Comparison of ENCODE assay signal across 18 cellular contexts in the genomic region with DNA sequence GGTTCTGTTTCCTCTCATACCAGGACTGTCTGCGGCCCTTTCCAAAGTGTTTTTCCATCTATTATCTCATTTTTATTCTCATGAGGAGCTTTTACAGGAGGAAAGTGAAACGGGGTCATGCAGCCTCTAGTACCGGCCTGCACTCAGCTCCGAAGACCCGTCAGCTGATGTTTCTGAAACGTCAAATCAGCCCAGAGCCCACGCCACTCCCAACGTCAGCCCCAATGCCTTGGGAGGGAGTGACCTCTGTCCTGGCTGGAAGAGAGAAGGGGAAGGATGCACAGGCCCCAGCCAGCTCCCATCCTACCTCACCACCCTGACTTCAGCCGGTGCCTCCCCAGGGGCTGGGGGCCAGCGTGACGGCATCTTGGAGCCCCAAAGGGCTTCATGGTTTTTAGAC.
"Had no signal": no experiment of that assay in that cellular context is flagged by ENCODE, and none has a peak within 500 bp of the region (broad histone marks: within the 10 kb centered on the region; RNA-seq: fewer than 3 reads in every experiment).

No MANE protein-coding gene starts in this region.

- H3K4me3 Mint-ChIP-seq: activated CD8-positive, alpha-beta memory T cell treated with anti-CD3 and anti-CD28 coated beads, Interleukin-2, amount 10 ng/mL, durations not matched to agents 7 days and 5 days; activated naive CD8-positive, alpha-beta T cell treated with anti-CD3 and anti-CD28 coated beads for 36 hours; activated T-cell treated with anti-CD3 and anti-CD28 coated beads, Interleukin-2, amount 50 U/mL, for 4 hours; natural killer cell; T-helper 2 cell treated with Interferon-gamma antibody and Interleukin-4, amounts not matched to agents 5 μg/mL and 100 μg/mL, for 36 hours had no signal

- ATAC-seq: activated CD8-positive, alpha-beta memory T cell treated with anti-CD3 and anti-CD28 coated beads, Interleukin-2, amount 10 ng/mL, durations not matched to agents 7 days and 5 days; activated T-cell treated with anti-CD3 and anti-CD28 coated beads, Interleukin-2, amount 50 U/mL, for 4 hours; natural killer cell had no signal

- H3K4me2 ChIP-seq: hepatocyte had no signal

- H3K4me1 Mint-ChIP-seq: activated naive CD8-positive, alpha-beta T cell treated with anti-CD3 and anti-CD28 coated beads for 36 hours; natural killer cell had no signal

- H2AFZ ChIP-seq: hepatocyte had no signal

- H3K4me3 ChIP-seq: ascending aorta, cardiac muscle cell, esophagus squamous epithelium, hepatocyte, SJSA1 had no signal

- H3K27ac ChIP-seq: cardiac muscle cell, esophagus squamous epithelium, hepatocyte, SJSA1 had no signal

- H3K36me3 ChIP-seq: ascending aorta, cardiac muscle cell, esophagus squamous epithelium, SJSA1 had no signal

- H3K27ac Mint-ChIP-seq: activated CD8-positive, alpha-beta memory T cell treated with anti-CD3 and anti-CD28 coated beads, Interleukin-2, amount 10 ng/mL, durations not matched to agents 7 days and 5 days; activated naive CD8-positive, alpha-beta T cell treated with anti-CD3 and anti-CD28 coated beads for 36 hours; natural killer cell; T-helper 2 cell treated with Interferon-gamma antibody and Interleukin-4, amounts not matched to agents 5 μg/mL and 100 μg/mL, for 36 hours had no signal

- H3K9me3 Mint-ChIP-seq: activated naive CD8-positive, alpha-beta T cell treated with anti-CD3 and anti-CD28 coated beads for 36 hours; activated T-cell treated with anti-CD3 and anti-CD28 coated beads, Interleukin-2, amount 50 U/mL, for 4 hours; natural killer cell; T-helper 2 cell treated with Interferon-gamma antibody and Interleukin-4, amounts not matched to agents 5 μg/mL and 100 μg/mL, for 36 hours had no signal

- H3K27me3 Mint-ChIP-seq: activated CD8-positive, alpha-beta memory T cell treated with anti-CD3 and anti-CD28 coated beads, Interleukin-2, amount 10 ng/mL, durations not matched to agents 7 days and 5 days; activated naive CD8-positive, alpha-beta T cell treated with anti-CD3 and anti-CD28 coated beads for 36 hours had no signal

- H3K9me3 ChIP-seq: ascending aorta, esophagus squamous epithelium, SJSA1 had no signal

- H3K79me2 ChIP-seq: hepatocyte had no signal

- H3K36me3 Mint-ChIP-seq: natural killer cell had no signal

- H3K27me3 ChIP-seq: ascending aorta, cardiac muscle cell, esophagus squamous epithelium, hepatocyte, SJSA1 had no signal

- DNase-seq: activated CD4-positive, alpha-beta T cell treated with anti-CD3 and anti-CD28 coated beads, Interleukin-2, amount 50 U/mL, for 48 hours; activated CD4-positive, CD25-positive, alpha-beta regulatory T cell treated with anti-CD3 and anti-CD28 coated beads, Interleukin-2, amount 50 U/mL, for 72 hours; activated CD8-positive, alpha-beta memory T cell treated with anti-CD3 and anti-CD28 coated beads, Interleukin-2, amount 10 ng/mL, durations not matched to agents 7 days and 5 days; activated effector memory CD4-positive, alpha-beta T cell treated with anti-CD3 and anti-CD28 coated beads, Interleukin-2, amount 50 U/mL, for 16 hours; activated naive CD8-positive, alpha-beta T cell treated with anti-CD3 and anti-CD28 coated beads for 36 hours; activated T-cell treated with anti-CD3 and anti-CD28 coated beads, Interleukin-2, amount 50 U/mL, for 4 hours; esophagus squamous epithelium; foreskin melanocyte; kidney glomerular epithelial cell; natural killer cell; small intestine; SW 1271; trophoblast cell had no signal
